In the genomic region with DNA sequence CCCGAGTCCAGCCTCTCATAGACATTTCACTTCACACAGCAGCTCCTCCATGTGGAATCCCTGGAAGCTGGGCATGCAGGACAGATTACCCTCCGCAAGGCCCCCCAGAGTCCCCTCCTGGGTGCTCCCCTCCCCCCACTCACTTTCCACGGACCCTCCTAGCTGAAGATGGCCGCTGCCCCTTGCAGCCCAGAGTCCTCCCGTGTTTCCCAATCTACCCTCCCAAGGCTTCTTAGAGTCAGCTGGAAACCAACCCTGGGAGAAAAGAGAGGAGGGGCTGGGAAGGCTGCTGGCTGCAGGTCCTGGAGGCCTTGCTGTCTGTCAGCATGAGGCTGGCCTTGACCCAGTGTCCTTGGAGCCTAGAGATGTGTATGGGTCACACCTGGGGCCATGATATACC, we compare ENCODE assay signal across 23 cellular contexts. TPM values are rescaled to one million over a fixed set of nuclear protein-coding genes. Genes with fewer than 3 reads are reported as not detected.
"Had no signal": no experiment of that assay in that cellular context is flagged by ENCODE, and none has a peak within 500 bp of the region (broad histone marks: within the 10 kb centered on the region; RNA-seq: fewer than 3 reads in every experiment).

No MANE protein-coding gene starts in this region.

- H3K27ac ChIP-seq: dorsolateral prefrontal cortex, thyroid gland had no signal

- H3K9me3 ChIP-seq: adrenal gland, esophagus squamous epithelium, gastrocnemius medialis, sigmoid colon, thyroid gland had no signal

- H3K27me3 ChIP-seq: adrenal gland, dorsolateral prefrontal cortex, esophagus squamous epithelium, gastrocnemius medialis, sigmoid colon, thyroid gland had no signal

- DNase-seq: activated B cell treated with CpG ODN at 0.5 μM for 24 hours; activated CD4-positive, alpha-beta T cell treated with anti-CD3 and anti-CD28 coated beads for 36 hours; activated CD4-positive, alpha-beta T cell treated with anti-CD3 and anti-CD28 coated beads, Interleukin-2, amount 50 U/mL, for 4 hours; activated CD8-positive, alpha-beta memory T cell treated with anti-CD3 and anti-CD28 coated beads for 24 hours; activated CD8-positive, alpha-beta memory T cell treated with anti-CD3 and anti-CD28 coated beads, Interleukin-2, amount 50 U/mL, for 4 hours; activated naive CD4-positive, alpha-beta T cell; activated T-cell treated with anti-CD3 and anti-CD28 coated beads, Interleukin-2, amount 50 U/mL, for 24 hours; dorsolateral prefrontal cortex; esophagus squamous epithelium; gastrocnemius medialis; midbrain; occipital lobe; retina; sigmoid colon; stimulated activated CD4-positive, alpha-beta T cell treated with anti-CD3 and anti-CD28 coated beads, Interleukin-4, amount 100 ng/mL, for 24 hours; stimulated activated naive CD4-positive, alpha-beta T cell treated with Interleukin-2 at 50 U/mL for 16 hours; T1000; thyroid gland had no signal

- ATAC-seq: activated CD4-positive, alpha-beta T cell treated with anti-CD3 and anti-CD28 coated beads for 36 hours; activated T-helper 17 cell treated with anti-CD3 and anti-CD28 coated beads, Interleukin-2, amount 50 U/mL, for 72 hours; gastrocnemius medialis; left lobe of liver had no signal

- H3K36me3 ChIP-seq: adrenal gland, esophagus squamous epithelium, gastrocnemius medialis, sigmoid colon, thyroid gland had no signal

- H3K4me1 ChIP-seq: adrenal gland, gastrocnemius medialis had no signal

- H3K4me3 ChIP-seq: adrenal gland, dorsolateral prefrontal cortex, esophagus squamous epithelium, gastrocnemius medialis, sigmoid colon, thyroid gland had no signal

RNA-seq across cellular contexts. Expression of a gene that starts 49.0 kb away (rescaled TPM):
- total RNA-seq: lung microvascular endothelial cell had no signal
- polyA plus RNA-seq: neural cell had no signal
